Comparison of ENCODE assay signal across 1 cellular context in genomic region chr20:54207743-54208491, GRCh38.
TF ChIP-seq lines count a peak whose summit lies in the region.

A gene with protein sequence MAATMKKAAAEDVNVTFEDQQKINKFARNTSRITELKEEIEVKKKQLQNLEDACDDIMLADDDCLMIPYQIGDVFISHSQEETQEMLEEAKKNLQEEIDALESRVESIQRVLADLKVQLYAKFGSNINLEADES (plus strand): TSS chr20:54208087. CDS start chr20:54208101, 14 bp downstream.

TF ChIP-seq in HepG2, 621 proteins besides CTCF, POLR2A, EP300 and RAD21 (continued from another document and continues in another):
- TF ChIP-seq GRHL1 (CRISPR knock-in tag; conservative IDR thresholded peaks at IDR 0.05) (no peak), ZNF562 (CRISPR knock-in tag; IDR thresholded peaks at IDR 0.05; ENCODE audit: borderline replicate concordance) (no peak; the same call in 1 of the 2 replicates), MED8 (CRISPR knock-in tag; IDR thresholded peaks at IDR 0.05; ENCODE audit: insufficient replicate concordance) (peak; percentile 84), SMYD3 (CRISPR knock-in tag; IDR thresholded peaks at IDR 0.05) (0 out of 2 replicates have a peak, but pooled peaks have one; percentile 30), CENPX (CRISPR knock-in tag; IDR thresholded peaks at IDR 0.05) (no peak), FOXM1 (CRISPR knock-in tag; IDR thresholded peaks at IDR 0.05) (peak; percentile 83; the same call in 1 of the 2 replicates), ARID5B (CRISPR knock-in tag; IDR thresholded peaks at IDR 0.05) (peak; percentile 89), ZNF124 (CRISPR knock-in tag; IDR thresholded peaks at IDR 0.05) (peak; percentile 97), YEATS2 (CRISPR knock-in tag; IDR thresholded peaks at IDR 0.05; ENCODE audit: borderline replicate concordance) (peak; percentile 87; the same call in 1 of the 2 replicates), KMT2B (CRISPR knock-in tag; IDR thresholded peaks at IDR 0.05) (peak; percentile 89), TFDP1 (CRISPR knock-in tag; IDR thresholded peaks at IDR 0.05; ENCODE audit: borderline replicate concordance) (peak; percentile 68; the same call in 1 of the 2 replicates), ZNF24 (IDR thresholded peaks at IDR 0.05) (no peak; the same call in 1 of the 2 replicates), FOXP1 (IDR thresholded peaks at IDR 0.05) (no peak), FOXP1 (CRISPR knock-in tag; IDR thresholded peaks at IDR 0.05) (peak; percentile 74), BRD4 (CRISPR knock-in tag; IDR thresholded peaks at IDR 0.05) (peak; percentile 65), NR2F6 (IDR thresholded peaks at IDR 0.05) (no peak; the same call in 1 of the 2 replicates), NR2F6 (CRISPR knock-in tag; IDR thresholded peaks at IDR 0.05) (peak; percentile 86), ZNF816 (CRISPR knock-in tag; IDR thresholded peaks at IDR 0.05; ENCODE audit: borderline replicate concordance) (no peak; the same call in none of the 2 replicates), PAXIP1 (CRISPR knock-in tag; conservative IDR thresholded peaks at IDR 0.05) (peak; percentile 76), PPARG (CRISPR knock-in tag; conservative IDR thresholded peaks at IDR 0.05) (peak; percentile 75; the same call in 1 of the 2 replicates), MAF1 (CRISPR knock-in tag; IDR thresholded peaks at IDR 0.05; ENCODE audit: borderline replicate concordance) (peak; percentile 93), ERF (CRISPR knock-in tag; IDR thresholded peaks at IDR 0.05) (peak; percentile 96), PHF8 (CRISPR knock-in tag; IDR thresholded peaks at IDR 0.05) (peak; percentile 91), SP5 (CRISPR knock-in tag; IDR thresholded peaks at IDR 0.05; ENCODE audit: borderline replicate concordance, low read depth) (peak; percentile 63; the same call in 1 of the 2 replicates), SIN3B (IDR thresholded peaks at IDR 0.05; ENCODE audit: low read length) (peak; percentile 75), ZNF549 (CRISPR knock-in tag; IDR thresholded peaks at IDR 0.05) (no peak), ZNF460 (CRISPR knock-in tag; IDR thresholded peaks at IDR 0.05; ENCODE audit: borderline replicate concordance) (no peak), ARHGAP35 (CRISPR knock-in tag; IDR thresholded peaks at IDR 0.05; ENCODE audit: borderline replicate concordance) (peak; percentile 96), MED13 (CRISPR knock-in tag; IDR thresholded peaks at IDR 0.05) (peak; percentile 18; the same call in 1 of the 2 replicates), ZNF451 (CRISPR knock-in tag; IDR thresholded peaks at IDR 0.05) (peak; percentile 96), TEAD2 (CRISPR knock-in tag; IDR thresholded peaks at IDR 0.05) (peak; percentile 34; the same call in 1 of the 2 replicates), BRCA1 (CRISPR knock-in tag; IDR thresholded peaks at IDR 0.05) (peak; percentile 82), MBD4 (IDR thresholded peaks at IDR 0.05; ENCODE audit: borderline replicate concordance, low read length) (no peak), PLRG1 (conservative IDR thresholded peaks at IDR 0.05) (no peak), BORCS8-MEF2B (CRISPR knock-in tag; IDR thresholded peaks at IDR 0.05) (peak; percentile 59; the same call in 1 of the 2 replicates), ZNF639 (CRISPR knock-in tag; conservative IDR thresholded peaks at IDR 0.05) (peak; percentile 76), SAP130 (CRISPR knock-in tag; IDR thresholded peaks at IDR 0.05; ENCODE audit: low read depth) (peak; percentile 91)
- TF ChIP-seq, protein P1, sequence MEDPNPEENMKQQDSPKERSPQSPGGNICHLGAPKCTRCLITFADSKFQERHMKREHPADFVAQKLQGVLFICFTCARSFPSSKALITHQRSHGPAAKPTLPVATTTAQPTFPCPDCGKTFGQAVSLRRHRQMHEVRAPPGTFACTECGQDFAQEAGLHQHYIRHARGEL (CRISPR knock-in tag; IDR thresholded peaks at IDR 0.05): peak; percentile 37; the same call in 1 of the 2 replicates
- TF ChIP-seq, protein P2, sequence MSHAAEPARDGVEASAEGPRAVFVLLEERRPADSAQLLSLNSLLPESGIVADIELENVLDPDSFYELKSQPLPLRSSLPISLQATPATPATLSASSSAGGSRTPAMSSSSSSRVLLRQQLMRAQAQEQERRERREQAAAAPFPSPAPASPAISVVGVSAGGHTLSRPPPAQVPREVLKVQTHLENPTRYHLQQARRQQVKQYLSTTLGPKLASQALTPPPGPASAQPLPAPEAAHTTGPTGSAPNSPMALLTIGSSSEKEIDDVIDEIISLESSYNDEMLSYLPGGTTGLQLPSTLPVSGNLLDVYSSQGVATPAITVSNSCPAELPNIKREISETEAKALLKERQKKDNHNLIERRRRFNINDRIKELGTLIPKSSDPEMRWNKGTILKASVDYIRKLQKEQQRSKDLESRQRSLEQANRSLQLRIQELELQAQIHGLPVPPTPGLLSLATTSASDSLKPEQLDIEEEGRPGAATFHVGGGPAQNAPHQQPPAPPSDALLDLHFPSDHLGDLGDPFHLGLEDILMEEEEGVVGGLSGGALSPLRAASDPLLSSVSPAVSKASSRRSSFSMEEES (CRISPR knock-in tag; IDR thresholded peaks at IDR 0.05): peak; percentile 77
- TF ChIP-seq, protein P3, sequence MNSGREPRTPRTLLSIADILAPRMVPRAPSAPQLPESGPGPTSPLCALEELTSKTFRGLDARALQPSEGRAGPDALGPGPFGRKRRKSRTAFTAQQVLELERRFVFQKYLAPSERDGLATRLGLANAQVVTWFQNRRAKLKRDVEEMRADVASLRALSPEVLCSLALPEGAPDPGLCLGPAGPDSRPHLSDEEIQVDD (CRISPR knock-in tag; IDR thresholded peaks at IDR 0.05; ENCODE audit: borderline replicate concordance): peak; percentile 96
- TF ChIP-seq, protein P4, sequence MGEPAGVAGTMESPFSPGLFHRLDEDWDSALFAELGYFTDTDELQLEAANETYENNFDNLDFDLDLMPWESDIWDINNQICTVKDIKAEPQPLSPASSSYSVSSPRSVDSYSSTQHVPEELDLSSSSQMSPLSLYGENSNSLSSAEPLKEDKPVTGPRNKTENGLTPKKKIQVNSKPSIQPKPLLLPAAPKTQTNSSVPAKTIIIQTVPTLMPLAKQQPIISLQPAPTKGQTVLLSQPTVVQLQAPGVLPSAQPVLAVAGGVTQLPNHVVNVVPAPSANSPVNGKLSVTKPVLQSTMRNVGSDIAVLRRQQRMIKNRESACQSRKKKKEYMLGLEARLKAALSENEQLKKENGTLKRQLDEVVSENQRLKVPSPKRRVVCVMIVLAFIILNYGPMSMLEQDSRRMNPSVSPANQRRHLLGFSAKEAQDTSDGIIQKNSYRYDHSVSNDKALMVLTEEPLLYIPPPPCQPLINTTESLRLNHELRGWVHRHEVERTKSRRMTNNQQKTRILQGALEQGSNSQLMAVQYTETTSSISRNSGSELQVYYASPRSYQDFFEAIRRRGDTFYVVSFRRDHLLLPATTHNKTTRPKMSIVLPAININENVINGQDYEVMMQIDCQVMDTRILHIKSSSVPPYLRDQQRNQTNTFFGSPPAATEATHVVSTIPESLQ (CRISPR knock-in tag; conservative IDR thresholded peaks at IDR 0.05): peak; percentile 82; the same call in 1 of the 2 replicates
- TF ChIP-seq, protein P5, sequence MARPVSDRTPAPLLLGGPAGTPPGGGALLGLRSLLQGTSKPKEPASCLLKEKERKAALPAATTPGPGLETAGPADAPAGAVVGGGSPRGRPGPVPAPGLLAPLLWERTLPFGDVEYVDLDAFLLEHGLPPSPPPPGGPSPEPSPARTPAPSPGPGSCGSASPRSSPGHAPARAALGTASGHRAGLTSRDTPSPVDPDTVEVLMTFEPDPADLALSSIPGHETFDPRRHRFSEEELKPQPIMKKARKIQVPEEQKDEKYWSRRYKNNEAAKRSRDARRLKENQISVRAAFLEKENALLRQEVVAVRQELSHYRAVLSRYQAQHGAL (CRISPR knock-in tag; IDR thresholded peaks at IDR 0.05; ENCODE audit: not compliant biosample characterization): peak; percentile 96
- TF ChIP-seq, protein P6, sequence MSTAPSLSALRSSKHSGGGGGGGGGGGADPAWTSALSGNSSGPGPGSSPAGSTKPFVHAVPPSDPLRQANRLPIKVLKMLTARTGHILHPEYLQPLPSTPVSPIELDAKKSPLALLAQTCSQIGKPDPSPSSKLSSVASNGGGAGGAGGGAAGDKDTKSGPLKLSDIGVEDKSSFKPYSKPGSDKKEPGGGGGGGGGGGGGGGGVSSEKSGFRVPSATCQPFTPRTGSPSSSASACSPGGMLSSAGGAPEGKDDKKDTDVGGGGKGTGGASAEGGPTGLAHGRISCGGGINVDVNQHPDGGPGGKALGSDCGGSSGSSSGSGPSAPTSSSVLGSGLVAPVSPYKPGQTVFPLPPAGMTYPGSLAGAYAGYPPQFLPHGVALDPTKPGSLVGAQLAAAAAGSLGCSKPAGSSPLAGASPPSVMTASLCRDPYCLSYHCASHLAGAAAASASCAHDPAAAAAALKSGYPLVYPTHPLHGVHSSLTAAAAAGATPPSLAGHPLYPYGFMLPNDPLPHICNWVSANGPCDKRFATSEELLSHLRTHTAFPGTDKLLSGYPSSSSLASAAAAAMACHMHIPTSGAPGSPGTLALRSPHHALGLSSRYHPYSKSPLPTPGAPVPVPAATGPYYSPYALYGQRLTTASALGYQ (CRISPR knock-in tag; IDR thresholded peaks at IDR 0.05): peak; percentile 85
